In the genomic region with DNA sequence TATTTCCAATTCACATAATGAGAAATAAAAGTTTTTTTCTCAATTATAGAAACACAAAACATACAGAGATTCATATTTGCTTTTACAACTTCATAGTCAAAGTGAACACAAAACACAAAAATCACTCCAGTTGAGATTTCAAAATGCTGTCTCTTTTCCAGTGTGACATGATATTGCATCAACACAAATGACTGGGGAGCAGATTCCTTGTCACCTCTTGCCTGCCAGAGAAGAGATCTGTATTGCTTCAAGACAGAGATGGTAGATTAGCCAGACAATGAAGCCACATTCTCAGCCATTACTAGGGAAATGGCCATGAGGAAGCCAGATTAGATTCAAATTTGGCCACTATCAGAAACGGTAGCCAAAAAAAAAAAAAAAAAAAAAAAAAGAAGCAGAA, we compare ENCODE assay signal across 18 cellular contexts.
"Had no signal": no experiment of that assay in that cellular context is flagged by ENCODE, and none has a peak within 500 bp of the region (broad histone marks: within the 10 kb centered on the region; RNA-seq: fewer than 3 reads in every experiment).

No MANE protein-coding gene starts in this region.

- H3K4me1 Mint-ChIP-seq: activated naive CD8-positive, alpha-beta T cell treated with anti-CD3 and anti-CD28 coated beads, Interleukin-2, amount 50 U/mL, for 24 hours; natural killer cell; stimulated activated effector memory CD8-positive, alpha-beta T cell treated with anti-CD3 and anti-CD28 coated beads, Interleukin-12 subunit alpha, Interleukin-12 subunit beta, amount 100 ng/mL, for 72 hours had no signal

- H3K9me3 Mint-ChIP-seq: activated T-helper 1 cell treated with anti-CD3 and anti-CD28 coated beads, Interleukin-12 subunit alpha, Interleukin-12 subunit beta, Interleukin-2, Interleukin-4 antibody, amounts not matched to agents 30 ng/mL and 10 ng/mL and 1 ng/mL, durations not matched to agents 14 hours and 24 hours and 36 hours had no signal

- H3K36me3 Mint-ChIP-seq: natural killer cell; stimulated activated effector memory CD8-positive, alpha-beta T cell treated with anti-CD3 and anti-CD28 coated beads, Interleukin-12 subunit alpha, Interleukin-12 subunit beta, amount 100 ng/mL, for 72 hours had no signal

- H3K36me3 ChIP-seq: colonic mucosa, heart left ventricle, transverse colon had no signal

- ATAC-seq: activated naive CD8-positive, alpha-beta T cell treated with anti-CD3 and anti-CD28 coated beads, Interleukin-2, amount 50 U/mL, for 24 hours; heart left ventricle; left cardiac atrium; natural killer cell; right cardiac atrium; stimulated activated effector memory CD8-positive, alpha-beta T cell treated with anti-CD3 and anti-CD28 coated beads, Interleukin-12 subunit alpha, Interleukin-12 subunit beta, amount 100 ng/mL, for 72 hours had no signal

- FAIRE-seq: astrocyte had no signal

- H3K27ac ChIP-seq: colonic mucosa, heart left ventricle, transverse colon had no signal

- H3K9me3 ChIP-seq: colonic mucosa, transverse colon had no signal

- H3K27ac Mint-ChIP-seq: activated naive CD8-positive, alpha-beta T cell treated with anti-CD3 and anti-CD28 coated beads, Interleukin-2, amount 50 U/mL, for 24 hours; activated T-helper 1 cell treated with anti-CD3 and anti-CD28 coated beads, Interleukin-12 subunit alpha, Interleukin-12 subunit beta, Interleukin-2, Interleukin-4 antibody, amounts not matched to agents 30 ng/mL and 10 ng/mL and 1 ng/mL, durations not matched to agents 14 hours and 24 hours and 36 hours; natural killer cell; progenitor cell of endocrine pancreas; stimulated activated effector memory CD8-positive, alpha-beta T cell treated with anti-CD3 and anti-CD28 coated beads, Interleukin-12 subunit alpha, Interleukin-12 subunit beta, amount 100 ng/mL, for 72 hours had no signal

- H3K4me1 ChIP-seq: colonic mucosa, heart left ventricle, transverse colon had no signal

- H3K4me3 Mint-ChIP-seq: activated naive CD8-positive, alpha-beta T cell treated with anti-CD3 and anti-CD28 coated beads, Interleukin-2, amount 50 U/mL, for 24 hours; activated T-helper 1 cell treated with anti-CD3 and anti-CD28 coated beads, Interleukin-12 subunit alpha, Interleukin-12 subunit beta, Interleukin-2, Interleukin-4 antibody, amounts not matched to agents 30 ng/mL and 10 ng/mL and 1 ng/mL, durations not matched to agents 14 hours and 24 hours and 36 hours; natural killer cell; stimulated activated effector memory CD8-positive, alpha-beta T cell treated with anti-CD3 and anti-CD28 coated beads, Interleukin-12 subunit alpha, Interleukin-12 subunit beta, amount 100 ng/mL, for 72 hours had no signal

- H3K27me3 Mint-ChIP-seq: activated naive CD8-positive, alpha-beta T cell treated with anti-CD3 and anti-CD28 coated beads, Interleukin-2, amount 50 U/mL, for 24 hours; progenitor cell of endocrine pancreas had no signal

- H3K27me3 ChIP-seq: colonic mucosa, heart left ventricle, transverse colon had no signal

- H3K4me3 ChIP-seq: colonic mucosa, heart left ventricle, lung, transverse colon had no signal

- DNase-seq: activated CD4-positive, alpha-beta T cell treated with anti-CD3 and anti-CD28 coated beads for 48 hours; activated naive CD4-positive, alpha-beta T cell; activated naive CD8-positive, alpha-beta T cell treated with anti-CD3 and anti-CD28 coated beads, Interleukin-2, amount 50 U/mL, for 24 hours; colonic mucosa; effector CD4-positive, alpha-beta T cell; heart left ventricle; left cardiac atrium; natural killer cell; occipital lobe; right cardiac atrium; small intestine; substantia nigra; transverse colon had no signal
